1 cellular context compared by ENCODE assay signal in the genomic region with DNA sequence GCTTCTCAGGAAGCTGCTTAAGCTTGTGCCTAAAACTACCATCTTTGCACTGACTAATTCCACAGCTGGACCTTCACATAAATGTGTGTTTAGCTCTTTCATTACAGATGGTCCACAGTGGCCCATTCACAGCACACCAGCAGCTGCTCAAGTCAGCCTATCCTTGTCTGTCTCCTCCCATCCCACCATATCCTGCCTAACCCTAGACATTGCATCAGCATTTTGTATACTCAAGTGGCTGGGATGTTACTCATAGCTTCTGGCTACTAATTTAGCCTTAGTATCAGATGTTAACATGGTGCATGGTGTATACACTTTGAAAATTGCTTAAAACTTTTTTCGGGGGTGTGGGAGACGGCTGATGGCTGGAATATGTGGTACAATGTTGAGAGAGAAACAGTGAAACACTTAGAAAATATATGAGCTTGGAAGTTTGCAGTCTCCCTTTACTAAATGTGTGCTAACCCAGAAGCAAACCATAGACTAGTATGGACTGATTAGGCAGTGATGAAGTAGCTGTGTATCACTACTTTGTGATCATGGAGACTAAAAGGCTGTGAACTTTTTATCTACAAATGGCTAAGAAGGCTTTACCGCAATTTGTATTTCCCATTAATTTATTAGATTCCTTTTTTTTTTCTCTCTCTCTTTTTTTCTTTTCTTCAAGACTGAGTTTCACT.
TF ChIP-seq lines count a peak whose summit lies in the region.

No MANE protein-coding gene starts in this region.

TF ChIP-seq in SK-N-SH, 30 proteins besides CTCF, POLR2A, EP300 and RAD21 (continued from another document):
- no peak for TF ChIP-seq FOSL2 (IDR thresholded peaks at IDR 0.05; ENCODE audit: borderline replicate concordance, low read depth)
- no peak for TF ChIP-seq SIN3A (IDR thresholded peaks at IDR 0.05; ENCODE audit: borderline replicate concordance, low read depth, low read length)
- no peak for TF ChIP-seq RXRA (IDR thresholded peaks at IDR 0.05; ENCODE audit: borderline replicate concordance, low read depth)
- TF ChIP-seq TCF12 (IDR thresholded peaks at IDR 0.05): no peak
- no peak for TF ChIP-seq MAX (IDR thresholded peaks at IDR 0.05; ENCODE audit: low read depth)
- TF ChIP-seq ZBTB33 (IDR thresholded peaks at IDR 0.05; ENCODE audit: borderline replicate concordance, low read depth): no peak
- TF ChIP-seq, protein P1, sequence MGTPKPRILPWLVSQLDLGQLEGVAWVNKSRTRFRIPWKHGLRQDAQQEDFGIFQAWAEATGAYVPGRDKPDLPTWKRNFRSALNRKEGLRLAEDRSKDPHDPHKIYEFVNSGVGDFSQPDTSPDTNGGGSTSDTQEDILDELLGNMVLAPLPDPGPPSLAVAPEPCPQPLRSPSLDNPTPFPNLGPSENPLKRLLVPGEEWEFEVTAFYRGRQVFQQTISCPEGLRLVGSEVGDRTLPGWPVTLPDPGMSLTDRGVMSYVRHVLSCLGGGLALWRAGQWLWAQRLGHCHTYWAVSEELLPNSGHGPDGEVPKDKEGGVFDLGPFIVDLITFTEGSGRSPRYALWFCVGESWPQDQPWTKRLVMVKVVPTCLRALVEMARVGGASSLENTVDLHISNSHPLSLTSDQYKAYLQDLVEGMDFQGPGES (IDR thresholded peaks at IDR 0.05; ENCODE audit: low read depth, low read length): no peak
- no peak for TF ChIP-seq RFX5 (IDR thresholded peaks at IDR 0.05; ENCODE audit: low read length)
- TF ChIP-seq SMC3 (IDR thresholded peaks at IDR 0.05; ENCODE audit: low read depth, low read length): no peak
